ENCODE assay signal across 8 cellular contexts in the genomic region with DNA sequence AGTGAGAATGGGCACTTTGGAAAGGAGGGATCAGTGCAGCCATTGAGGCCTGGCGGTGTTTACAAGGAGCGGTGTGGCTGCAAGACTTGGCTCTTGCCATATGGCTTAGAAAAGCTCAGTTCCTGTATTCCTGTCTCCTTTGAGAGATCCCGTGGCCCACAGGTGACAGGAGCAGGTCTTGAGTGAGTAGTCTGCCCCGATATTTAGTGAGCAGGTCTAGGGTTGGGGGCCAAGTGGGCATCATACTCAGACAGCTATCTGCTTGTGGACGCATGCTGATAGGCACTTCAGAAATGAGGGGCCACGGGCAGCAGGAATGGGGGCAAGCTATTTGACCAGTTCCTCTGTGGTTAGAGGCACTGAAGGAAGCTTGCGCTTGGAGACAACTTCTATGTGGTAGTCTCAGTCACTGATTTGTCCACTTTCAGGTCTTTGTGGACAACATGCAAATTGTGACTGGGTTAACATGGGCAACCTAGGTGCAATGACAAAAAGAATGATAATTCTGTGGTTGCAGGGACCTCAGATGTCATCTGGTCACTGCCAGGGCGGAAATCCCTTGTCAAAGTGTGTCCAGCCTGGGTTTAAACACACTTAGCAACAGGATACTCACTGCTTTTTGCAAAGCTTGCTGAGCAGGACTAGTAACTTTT. TPM values are rescaled to one million over a fixed set of nuclear protein-coding genes. Genes with fewer than 3 reads are reported as not detected.
DNase-seq lines count a peak whose midpoint lies in the region; ATAC-seq and TF ChIP-seq lines count a peak whose summit lies in the region.

No MANE protein-coding gene starts in this region.

- H3K27me3 Mint-ChIP-seq in CD8-positive, alpha-beta T cell (ENCODE audit: low read depth) = no peaks in the 10 kb centered on the region
- peaks cover 5 to 14% of the 10 kb centered on the region in 2 donors for H3K27me3 Mint-ChIP-seq in natural killer cell treated with Interleukin-12 subunit alpha and Interleukin-12 subunit beta and Interleukin-15 and Interleukin-18, amount 100 ng/mL, for 72 hours

- peaks cover 27% of the 10 kb centered on the region for H3K36me3 ChIP-seq in CD8-positive, alpha-beta T cell (ENCODE audit: insufficient read depth, low read length)
- H3K36me3 ChIP-seq in MM.1S (replicated peaks; ENCODE audit: insufficient read depth, low read length) = peaks cover 3% of the 10 kb centered on the region

- peaks cover 19% of the 10 kb centered on the region for H3K4me1 ChIP-seq in CD8-positive, alpha-beta T cell (ENCODE audit: insufficient read depth, low read length)
- H3K4me1 ChIP-seq in MM.1S (ENCODE audit: low read length) = peaks cover 4% of the 10 kb centered on the region; the same call in 1 of the 2 replicates

- peak overlapping the region; percentile 88 for H3K4me3 ChIP-seq in CD8-positive, alpha-beta T cell (ENCODE audit: low read depth, low read length)
- H3K4me3 ChIP-seq in MM.1S (ENCODE audit: low read length) (peak overlapping the region; percentile 93), choroid plexus epithelial cell (ENCODE audit: low read depth, low read length) (peak overlapping the region; percentile 90)

- peak overlapping the region; percentile 86 for H3K4me2 ChIP-seq in MM.1S (ENCODE audit: low read depth, low read length)

- peaks cover 37% of the 10 kb centered on the region for H3K79me2 ChIP-seq in MM.1S (ENCODE audit: low read length)

- intact Hi-C loops in CD8-positive, alpha-beta T cell (cut with DNase I, micrococcal nuclease) = loop anchor here in 1 of 2 experiments (2.0 to 10.0 kb wide), 4 partner anchors 613 to 840 kb away; partner anchors contain the start of genes FAH, PSMA4 and ZFAND6

- no peaks in the 10 kb centered on the region for H3K9me3 ChIP-seq in CD8-positive, alpha-beta T cell (ENCODE audit: low read length)
- no peaks in the 10 kb centered on the region for H3K9me3 ChIP-seq in MM.1S (replicated peaks; ENCODE audit: insufficient read depth, low read length)

- no peaks in the 10 kb centered on the region for H3F3A ChIP-seq in MM.1S (ENCODE audit: insufficient read depth, low read length)

- H3K4me3 Mint-ChIP-seq in CD8-positive, alpha-beta T cell = peak overlapping the region; percentile 87
- peak overlapping the region; percentile 88 for H3K4me3 Mint-ChIP-seq in natural killer cell treated with Interleukin-12 subunit alpha and Interleukin-12 subunit beta and Interleukin-15 and Interleukin-18, amount 100 ng/mL, for 72 hours

- no peak for DNase-seq in CD8-positive, alpha-beta T cell
- DNase-seq in MM.1S = no peak
- DNase-seq in choroid plexus epithelial cell (ENCODE audit: low read depth) = no peak
- DNase-seq in natural killer cell treated with Interleukin-12 subunit alpha and Interleukin-12 subunit beta and Interleukin-15 and Interleukin-18, amount 100 ng/mL, for 72 hours (ENCODE audit: low spot score) = no peak
- DNase-seq in activated CD8-positive, alpha-beta memory T cell treated with anti-CD3 and anti-CD28 coated beads, Interleukin-2, amount 50 U/mL, for 48 hours = no peak
- DNase-seq in AG20443 (ENCODE audit: low spot score) = no peak

- peaks cover 55% of the 10 kb centered on the region for H3K4me1 Mint-ChIP-seq in CD8-positive, alpha-beta T cell (ENCODE audit: low read depth)
- H3K4me1 Mint-ChIP-seq in natural killer cell treated with Interleukin-12 subunit alpha and Interleukin-12 subunit beta and Interleukin-15 and Interleukin-18, amount 100 ng/mL, for 72 hours (ENCODE audit: low read depth in 2 of 2) = peaks cover 31 to 41% of the 10 kb centered on the region in 2 donors

- H3K36me3 Mint-ChIP-seq in CD8-positive, alpha-beta T cell = peaks cover 47% of the 10 kb centered on the region
- peaks cover 22% of the 10 kb centered on the region for H3K36me3 Mint-ChIP-seq in natural killer cell treated with Interleukin-12 subunit alpha and Interleukin-12 subunit beta and Interleukin-15 and Interleukin-18, amount 100 ng/mL, for 72 hours

- peak overlapping the region; percentile 22 for H3K27ac Mint-ChIP-seq in CD8-positive, alpha-beta T cell
- peak overlapping the region; percentile 64 to 70 for H3K27ac Mint-ChIP-seq in natural killer cell treated with Interleukin-12 subunit alpha and Interleukin-12 subunit beta and Interleukin-15 and Interleukin-18, amount 100 ng/mL, for 72 hours

- H3K27me3 ChIP-seq in CD8-positive, alpha-beta T cell (ENCODE audit: insufficient read depth, low read length) = no peaks in the 10 kb centered on the region
- H3K27me3 ChIP-seq in MM.1S (replicated peaks; ENCODE audit: insufficient read depth, low read length) = no peaks in the 10 kb centered on the region

- no peaks in the 10 kb centered on the region for H3K9me3 Mint-ChIP-seq in CD8-positive, alpha-beta T cell
- no peaks in the 10 kb centered on the region for H3K9me3 Mint-ChIP-seq in natural killer cell treated with Interleukin-12 subunit alpha and Interleukin-12 subunit beta and Interleukin-15 and Interleukin-18, amount 100 ng/mL, for 72 hours

- no peak overlapping the region for H3K27ac ChIP-seq in CD8-positive, alpha-beta T cell (ENCODE audit: low read depth, low read length)
- H3K27ac ChIP-seq in MM.1S (ENCODE audit: low read length) = no peak overlapping the region

- H3K9ac ChIP-seq in MM.1S (ENCODE audit: low read length) = peak overlapping the region; percentile 78

- ATAC-seq in CD8-positive, alpha-beta T cell = no peak
- no peak for ATAC-seq in natural killer cell treated with Interleukin-12 subunit alpha and Interleukin-12 subunit beta and Interleukin-15 and Interleukin-18, amount 100 ng/mL, for 72 hours
- ATAC-seq in HG02973 (IDR thresholded peaks at IDR 0.05; ENCODE audit: unreplicated experiment) = no peak
- no peak for ATAC-seq in HG03108 (IDR thresholded peaks at IDR 0.05; ENCODE audit: unreplicated experiment)

- POLR2A ChIA-PET in CD8-positive, alpha-beta T cell (lab: Charles Lee) = no interaction called here

- TF ChIP-seq CTCF in CD8-positive, alpha-beta T cell (IDR thresholded peaks at IDR 0.05) = no peak
- no peak for TF ChIP-seq CTCF in MM.1S (IDR thresholded peaks at IDR 0.05; ENCODE audit: low read length)
- TF ChIP-seq CTCF in choroid plexus epithelial cell (conservative IDR thresholded peaks at IDR 0.05; ENCODE audit: low read depth, low read length) = no peak

- H4K20me1 ChIP-seq in MM.1S (ENCODE audit: insufficient read depth, low read length) = no peaks in the 10 kb centered on the region

- CTCF ChIA-PET in CD8-positive, alpha-beta T cell (lab: Charles Lee) = interaction anchor here (1.2 kb wide), 1 partner anchor 10 kb away, joined by 3 read pairs; no protein-coding TSS in a partner anchor

- H3K9me2 ChIP-seq in MM.1S (replicated peaks; ENCODE audit: insufficient read depth, low read length) = no peaks in the 10 kb centered on the region

- H2AFZ ChIP-seq in MM.1S (ENCODE audit: low read length) = peak overlapping the region; percentile 73

RNA-seq across cellular contexts. Expression of gene TMED3, which starts 1.1 kb away (rescaled TPM):
- total RNA-seq in CD8-positive, alpha-beta T cell = 10 to 100 TPM; 14.2 to 16.0 TPM
- 10 to 100 TPM; 60.2 to 68.7 TPM for total RNA-seq in natural killer cell treated with Interleukin-12 subunit alpha and Interleukin-12 subunit beta and Interleukin-15 and Interleukin-18, amount 100 ng/mL, for 72 hours

RNA-seq across cellular contexts. Expression of gene ANKRD34C, which starts 29.5 kb away (rescaled TPM):
- not detected for total RNA-seq in CD8-positive, alpha-beta T cell
- total RNA-seq in natural killer cell treated with Interleukin-12 subunit alpha and Interleukin-12 subunit beta and Interleukin-15 and Interleukin-18, amount 100 ng/mL, for 72 hours = not detected
